ENCODE assay signal across 16 cellular contexts in the genomic region with DNA sequence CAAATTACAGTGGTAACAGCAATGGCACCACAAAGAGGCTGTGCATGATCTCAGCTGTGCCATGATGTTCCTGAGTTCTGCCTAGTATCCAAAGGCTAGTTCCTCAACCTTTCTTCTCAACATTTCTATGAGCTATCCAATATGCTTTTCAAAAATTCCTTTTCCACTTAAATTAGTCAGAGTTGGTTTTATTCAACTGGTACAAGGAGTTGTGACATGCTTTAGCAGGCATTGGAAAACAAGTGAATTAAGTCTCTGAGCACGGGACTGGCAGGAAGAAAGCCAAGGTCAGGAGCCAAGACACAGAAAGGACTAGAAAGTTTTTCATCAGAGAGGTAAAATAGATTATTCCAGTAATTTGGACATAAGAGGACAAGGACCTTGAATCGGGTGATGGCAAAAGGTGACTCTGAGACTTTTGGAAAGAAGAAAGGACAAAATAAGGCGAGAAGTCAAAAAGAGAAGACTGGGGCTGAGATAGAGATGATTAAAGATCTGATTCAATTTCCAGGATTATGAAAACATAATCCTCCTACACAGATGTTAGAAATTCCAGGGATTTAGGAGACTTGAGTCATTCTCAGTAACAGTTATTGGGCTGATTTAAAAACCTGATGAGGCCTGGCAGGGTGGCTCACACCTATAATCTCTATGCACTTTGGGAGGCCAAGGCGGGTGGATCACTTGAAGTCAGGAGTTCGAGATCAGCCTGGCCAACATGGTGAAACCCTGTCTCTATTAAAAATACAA. TPM values are rescaled to one million over a fixed set of nuclear protein-coding genes. Genes with fewer than 3 reads are reported as not detected.
DNase-seq lines count a peak whose midpoint lies in the region; ATAC-seq and TF ChIP-seq lines count a peak whose summit lies in the region.
"Had no signal": no experiment of that assay in that cellular context is flagged by ENCODE, and none has a peak within 500 bp of the region (broad histone marks: within the 10 kb centered on the region; RNA-seq: fewer than 3 reads in every experiment).

No MANE protein-coding gene starts in this region.

- H3K27me3 Mint-ChIP-seq in MCF 10A (ENCODE audit: insufficient read depth, unreplicated experiment): no peaks in the 10 kb centered on the region

- H3K4me3 ChIP-seq in AG09309 (ENCODE audit: control insufficient read depth, low read depth, low read length) (no peak overlapping the region), HCT116 (replicated peaks in 1 of 2; ENCODE audit: low read depth in 1 of 2, low read length in 2 of 2) (no peak overlapping the region)
- H3K4me3 ChIP-seq: BLaER1 treated with 17β-estradiol and CSF1 and Interleukin-3, amounts not matched to agents 10 nM and 100 nM; GM23338; hepatocyte had no signal

- CTCF ChIA-PET in HCT116 (lab: Charles Lee) (no interaction called here), MCF 10A (lab: Yijun Ruan, JAX) (interaction anchor here (1.6 kb wide), 1 partner anchor 12 kb away, joined by 7 read pairs; no protein-coding TSS in a partner anchor)

- H3K4me1 ChIP-seq in HCT116 (ENCODE audit: control insufficient read depth in 1 of 2, insufficient read depth in 2 of 2, low read length in 2 of 2): no peaks in the 10 kb centered on the region; a peak in 1 of 4 replicates
- H3K4me1 ChIP-seq: BLaER1 treated with 17β-estradiol and CSF1 and Interleukin-3, amounts not matched to agents 10 nM and 100 nM had no signal

- H4K20me1 ChIP-seq in HCT116 (ENCODE audit: insufficient read depth): no peaks in the 10 kb centered on the region

- no peaks in the 10 kb centered on the region for H3K79me2 ChIP-seq in HCT116 (ENCODE audit: insufficient read depth, low read length)
- H3K79me2 ChIP-seq: hepatocyte had no signal

- no peaks in the 10 kb centered on the region for H3K9me2 ChIP-seq in HCT116 (ENCODE audit: insufficient read depth)

- TF ChIP-seq RAD21 in HCT116 (IDR thresholded peaks at IDR 0.05; ENCODE audit: low read depth): no peak

- RAD21 ChIA-PET in HCT116 (lab: Charles Lee; ENCODE audit: low non-redundant PET in 1 of 2, low total read pairs in 2 of 2, uncharacterized antibody in 2 of 2, unreplicated experiment in 2 of 2): no interaction called here

- H3K4me2 ChIP-seq in HCT116 (ENCODE audit: low read length): no peak overlapping the region
- H3K4me2 ChIP-seq: BLaER1 treated with 17β-estradiol and CSF1 and Interleukin-3, amounts not matched to agents 10 nM and 100 nM; GM23338; hepatocyte had no signal

- peak; percentile 30; the same call in 1 of the 2 replicates for ATAC-seq in HCT116
- no peak for ATAC-seq in GM21381 (IDR thresholded peaks at IDR 0.05; ENCODE audit: unreplicated experiment)
- ATAC-seq: GM23338 had no signal

- DNase-seq in AG09309 (ENCODE audit: low read depth) (peak; percentile 28), HCT116 (ENCODE audit: low read depth, low spot score) (no peak), MCF 10A (ENCODE audit: unreplicated experiment) (no peak), iris pigment epithelial cell (ENCODE audit: low read depth) (peak; percentile 60), NCI-H2081 treated with DMSO at 0.1 percent for 48 hours (lab: John Stamatoyannopoulos, UW) (no peak), A172 (ENCODE audit: low spot score) (no peak)
- DNase-seq in stimulated activated CD4-positive, alpha-beta T cell treated with anti-CD3 and anti-CD28 coated beads, Interleukin-15, amount 100 ng/mL, for 24 hours: no peak
- DNase-seq: activated CD4-positive, CD25-positive, alpha-beta regulatory T cell; left cardiac atrium; NCI-H2171 treated with DMSO at 0.1 percent for 48 hours; stimulated activated CD4-positive, alpha-beta T cell treated with anti-CD3 and anti-CD28 coated beads, Interleukin-2, amount 100 ng/mL, for 48 hours had no signal

- H3K9me3 Mint-ChIP-seq in MCF 10A (ENCODE audit: unreplicated experiment): no peaks in the 10 kb centered on the region
- H3K9me3 Mint-ChIP-seq: GM23338 had no signal

- peaks cover 97% of the 10 kb centered on the region for H3K36me3 Mint-ChIP-seq in MCF 10A (ENCODE audit: insufficient read depth, unreplicated experiment)

- H2AFZ ChIP-seq in HCT116 (ENCODE audit: low read depth, low read length, poor library complexity, severe bottlenecking): no peak overlapping the region
- H2AFZ ChIP-seq: GM23338, hepatocyte had no signal

- H3K27me3 ChIP-seq in HCT116 (ENCODE audit: insufficient read depth, low read length): no peaks in the 10 kb centered on the region
- H3K27me3 ChIP-seq: BLaER1 treated with 17β-estradiol and CSF1 and Interleukin-3, amounts not matched to agents 10 nM and 100 nM; hepatocyte had no signal

- H3K36me3 ChIP-seq in HCT116 (ENCODE audit: control insufficient read depth in 1 of 2, insufficient read depth in 2 of 2, low read length in 2 of 2): peaks cover 10 to 26% of the 10 kb centered on the region in 2 experiments

- TF ChIP-seq POLR2A in HCT116 (IDR thresholded peaks at IDR 0.05; ENCODE audit: borderline replicate concordance, extremely low read depth, insufficient read depth, insufficient read length): no peak

- no peak overlapping the region for H3K27ac ChIP-seq in HCT116 (ENCODE audit: low read depth, low read length)
- H3K27ac ChIP-seq: BLaER1 treated with 17β-estradiol and CSF1 and Interleukin-3, amounts not matched to agents 10 nM and 100 nM; hepatocyte; HL-60 had no signal

- H3K9me3 ChIP-seq in HCT116 (ENCODE audit: control insufficient read depth in 1 of 2, insufficient read depth in 1 of 2, low read depth in 1 of 2, low read length in 2 of 2): no peaks in the 10 kb centered on the region
- H3K9me3 ChIP-seq: BLaER1 treated with 17β-estradiol and CSF1 and Interleukin-3, amounts not matched to agents 10 nM and 100 nM had no signal

- POLR2A ChIA-PET in HCT116 (lab: Charles Lee): no interaction called here
- POLR2A ChIA-PET in MCF 10A (lab: Yijun Ruan, JAX): interaction anchor here (0.5 kb wide), 1 partner anchor 14 kb away, joined by 3 read pairs; no protein-coding TSS in a partner anchor

- intact Hi-C loops in HCT116 (cut with micrococcal nuclease): no loop called here
- intact Hi-C loops in MCF 10A (cut with micrococcal nuclease): no loop called here

- no TSS peak for BruUV-seq in HCT116 (replicated peaks; lab: Mats Ljungman, UMichigan)
- BruUV-seq in MCF 10A (replicated peaks; lab: Mats Ljungman, UMichigan): no TSS peak

- H3K4me1 Mint-ChIP-seq in MCF 10A (ENCODE audit: insufficient read depth, unreplicated experiment): no peaks in the 10 kb centered on the region
- H3K4me1 Mint-ChIP-seq: GM23338 had no signal

- H3K4me3 Mint-ChIP-seq in MCF 10A (ENCODE audit: unreplicated experiment): no peak overlapping the region
- H3K4me3 Mint-ChIP-seq: GM23338 had no signal

- H3K9ac ChIP-seq in HCT116 (ENCODE audit: low read length): no peak overlapping the region
- H3K9ac ChIP-seq: BLaER1 treated with 17β-estradiol and CSF1 and Interleukin-3, amounts not matched to agents 10 nM and 100 nM had no signal

- TF ChIP-seq CTCF in AG09309 (IDR thresholded peaks at IDR 0.05; ENCODE audit: control insufficient read depth, insufficient read depth, low read depth, low read length, missing control alignments) (no peak), HCT116 (IDR thresholded peaks at IDR 0.05 in 2 of 3, conservative IDR thresholded peaks at IDR 0.05 in 1 of 3; ENCODE audit: borderline replicate concordance in 1 of 3, insufficient read depth in 1 of 3, low read depth in 2 of 3, low read length in 2 of 3) (no peak), MCF 10A (IDR thresholded peaks at IDR 0.05; ENCODE audit: unreplicated experiment) (no peak)

- peak overlapping the region; percentile 17 for H3K27ac Mint-ChIP-seq in MCF 10A (ENCODE audit: low read depth, unreplicated experiment)
- H3K27ac Mint-ChIP-seq: GM23338 had no signal

TF ChIP-seq in HCT116, 20 proteins besides CTCF, POLR2A, EP300 and RAD21 (continues in another document):
- TF ChIP-seq SRF (IDR thresholded peaks at IDR 0.05; ENCODE audit: low read depth) (no peak), POLR2AphosphoS5 (IDR thresholded peaks at IDR 0.05; ENCODE audit: low read depth, low read length) (no peak), JUND (IDR thresholded peaks at IDR 0.05) (no peak), SIN3A (IDR thresholded peaks at IDR 0.05; ENCODE audit: low read depth) (no peak), ZNF274 (IDR thresholded peaks at IDR 0.05; ENCODE audit: low read depth, low read length) (no peak), YY1 (IDR thresholded peaks at IDR 0.05; ENCODE audit: extremely low read depth, insufficient replicate concordance, low read depth, low read length) (no peak)
- TF ChIP-seq, protein P1, sequence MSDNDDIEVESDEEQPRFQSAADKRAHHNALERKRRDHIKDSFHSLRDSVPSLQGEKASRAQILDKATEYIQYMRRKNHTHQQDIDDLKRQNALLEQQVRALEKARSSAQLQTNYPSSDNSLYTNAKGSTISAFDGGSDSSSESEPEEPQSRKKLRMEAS (IDR thresholded peaks at IDR 0.05): no peak
- TF ChIP-seq, protein P2, sequence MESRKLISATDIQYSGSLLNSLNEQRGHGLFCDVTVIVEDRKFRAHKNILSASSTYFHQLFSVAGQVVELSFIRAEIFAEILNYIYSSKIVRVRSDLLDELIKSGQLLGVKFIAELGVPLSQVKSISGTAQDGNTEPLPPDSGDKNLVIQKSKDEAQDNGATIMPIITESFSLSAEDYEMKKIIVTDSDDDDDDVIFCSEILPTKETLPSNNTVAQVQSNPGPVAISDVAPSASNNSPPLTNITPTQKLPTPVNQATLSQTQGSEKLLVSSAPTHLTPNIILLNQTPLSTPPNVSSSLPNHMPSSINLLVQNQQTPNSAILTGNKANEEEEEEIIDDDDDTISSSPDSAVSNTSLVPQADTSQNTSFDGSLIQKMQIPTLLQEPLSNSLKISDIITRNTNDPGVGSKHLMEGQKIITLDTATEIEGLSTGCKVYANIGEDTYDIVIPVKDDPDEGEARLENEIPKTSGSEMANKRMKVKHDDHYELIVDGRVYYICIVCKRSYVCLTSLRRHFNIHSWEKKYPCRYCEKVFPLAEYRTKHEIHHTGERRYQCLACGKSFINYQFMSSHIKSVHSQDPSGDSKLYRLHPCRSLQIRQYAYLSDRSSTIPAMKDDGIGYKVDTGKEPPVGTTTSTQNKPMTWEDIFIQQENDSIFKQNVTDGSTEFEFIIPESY (IDR thresholded peaks at IDR 0.05; ENCODE audit: extremely low read depth, insufficient replicate concordance, low read length): no peak

RNA-seq across cellular contexts. Expression of a gene that starts 36.1 kb away (rescaled TPM):
- total RNA-seq in HCT116 (2021; ENCODE audit: unreplicated experiment) (40.0 TPM), MCF 10A (2022) (49.3 and 56.9 TPM in 2 replicates)
- 11.0 and 15.0 TPM in 2 replicates for polyA plus RNA-seq in HCT116 (2012)
- total RNA-seq in A172 (2014; rRNA removed; shearing (Covaris generic)): 47.6 and 53.4 TPM in 2 replicates

RNA-seq across cellular contexts. Expression of a gene that starts 36.2 kb away (rescaled TPM):
- total RNA-seq in HCT116 (2021; ENCODE audit: unreplicated experiment): 205 TPM
- 74.2 and 88.1 TPM in 2 replicates for polyA plus RNA-seq in HCT116 (2012)
- 163 and 200 TPM in 2 replicates for total RNA-seq in MCF 10A (2022)
- total RNA-seq in A172 (2014; rRNA removed; shearing (Covaris generic)): 120 and 188 TPM in 2 replicates

RNA-seq across cellular contexts. Expression of a gene that starts 56.0 kb away (rescaled TPM):
- total RNA-seq in HCT116 (2021; ENCODE audit: unreplicated experiment): 42.1 TPM
- 34.3 and 42.6 TPM in 2 replicates for polyA plus RNA-seq in HCT116 (2012)
- 42.2 and 48.1 TPM in 2 replicates for total RNA-seq in MCF 10A (2022)
- total RNA-seq in A172 (2014; rRNA removed; shearing (Covaris generic)): 74.6 and 100 TPM in 2 replicates

RNA-seq across cellular contexts. Expression of a gene that starts 56.3 kb away (rescaled TPM):
- total RNA-seq in HCT116 (2021; ENCODE audit: unreplicated experiment): 124 TPM
- polyA plus RNA-seq in HCT116 (2012): 96.1 and 109 TPM in 2 replicates
- total RNA-seq in MCF 10A (2022): 135 and 172 TPM in 2 replicates
- total RNA-seq in A172 (2014; rRNA removed; shearing (Covaris generic)): 192 and 194 TPM in 2 replicates

Comparison
In these comparisons a context has a peak if more than half of its experiments do, and no peak if none do; other contexts are left out.
1. DNase-seq: peak in AG09309 (single experiment) and iris pigment epithelial cell (single experiment); none in HCT116 (single experiment), MCF 10A (single experiment), NCI-H2081 treated with DMSO at 0.1 percent for 48 hours (single experiment), stimulated activated CD4-positive, alpha-beta T cell treated with anti-CD3 and anti-CD28 coated beads, Interleukin-15, amount 100 ng/mL, for 24 hours (single experiment) and A172 (single experiment).